ENCODE assay signal across 24 cellular contexts in genomic region chr15:42622328-42622925, GRCh38. TPM values are rescaled to one million over a fixed set of nuclear protein-coding genes. Genes with fewer than 3 reads are reported as not detected.
DNase-seq lines count a peak whose midpoint lies in the region; ATAC-seq, FAIRE-seq and TF ChIP-seq lines count a peak whose summit lies in the region.
"Had no signal": no experiment of that assay in that cellular context is flagged by ENCODE, and none has a peak within 500 bp of the region (broad histone marks: within the 10 kb centered on the region; RNA-seq: fewer than 3 reads in every experiment).

No MANE protein-coding gene starts in this region.

- no peak for ATAC-seq in CD4-positive, CD25-positive, alpha-beta regulatory T cell (ENCODE audit: low read depth in 2 of 2)
- ATAC-seq: A549, GM12878 had no signal

- no peak overlapping the region for H3K4me3 Mint-ChIP-seq in CD4-positive, CD25-positive, alpha-beta regulatory T cell
- H3K4me3 Mint-ChIP-seq in mesothelial cell of epicardium, result no peak overlapping the region
- H3K4me3 Mint-ChIP-seq: CD4-positive, alpha-beta T cell had no signal

- no peaks in the 10 kb centered on the region for H3K4me1 ChIP-seq in CD4-positive, CD25-positive, alpha-beta regulatory T cell (ENCODE audit: control insufficient read depth, insufficient read depth, low read length, poor library complexity, severe bottlenecking)
- H3K4me1 ChIP-seq: A549, Peyer's patch had no signal

- 79 to 91% methylated on average over 5 of the region's 5 CpGs for WGBS in lower leg skin, 2 donors

- peaks cover 0 to 3% (median under 1%) of the 10 kb centered on the region in 4 donors for H3K4me1 Mint-ChIP-seq in CD4-positive, CD25-positive, alpha-beta regulatory T cell
- peaks cover 7% of the 10 kb centered on the region for H3K4me1 Mint-ChIP-seq in mesothelial cell of epicardium

- no peak for TF ChIP-seq CTCF in bronchial epithelial cell (IDR thresholded peaks at IDR 0.05; ENCODE audit: insufficient read depth, low read length, severe bottlenecking)
- no peak for TF ChIP-seq CTCF in mesothelial cell of epicardium (IDR thresholded peaks at IDR 0.05; ENCODE audit: unreplicated experiment)
- TF ChIP-seq CTCF in lower leg skin (IDR thresholded peaks at IDR 0.05), result no peak

- intact Hi-C loops in lower leg skin (cut with DNase I; ENCODE audit: low total_unique reads), result no loop called here

- H3K36me3 Mint-ChIP-seq in CD4-positive, CD25-positive, alpha-beta regulatory T cell, result no peaks in the 10 kb centered on the region
- no peaks in the 10 kb centered on the region for H3K36me3 Mint-ChIP-seq in mesothelial cell of epicardium

- H3K27ac Mint-ChIP-seq in CD4-positive, CD25-positive, alpha-beta regulatory T cell, result peak overlapping the region in 2 of 3 donors; percentile 2 to 48
- H3K27ac Mint-ChIP-seq in mesothelial cell of epicardium, result peak overlapping the region; percentile 52
- H3K27ac Mint-ChIP-seq: CD4-positive, alpha-beta T cell had no signal

- no peak for DNase-seq in CD4-positive, CD25-positive, alpha-beta regulatory T cell
- DNase-seq in HT-29 (ENCODE audit: low spot score) (peak; percentile 67), bronchial epithelial cell (ENCODE audit: low read depth) (peak; percentile 13), mesothelial cell of epicardium (ENCODE audit: low spot score in 2 of 2, unreplicated experiment in 2 of 2) (no peak), lower leg skin (ENCODE audit: low spot score in 2 of 2) (no peak), NCI-H1436 treated with DMSO at 0.1 percent for 48 hours (lab: John Stamatoyannopoulos, UW) (no peak), AG20443 (ENCODE audit: low spot score) (no peak)
- no peak for DNase-seq in stimulated activated naive CD4-positive, alpha-beta T cell (lab: John Stamatoyannopoulos, UW)
- DNase-seq: CD4-positive, alpha-beta T cell; COR-L47; DMS 273 treated with DMSO at 0.1 percent for 48 hours; DMS79 treated with DMSO at 0.1 percent for 48 hours; MM.1S; NCI-H1092; NCI-H1436; NCI-H1930; NCI-H226; NCI-H524; NCI-H774; Peyer's patch; SJCRH30 had no signal

- H3K4me3 ChIP-seq in CD4-positive, CD25-positive, alpha-beta regulatory T cell (ENCODE audit: low read depth, low read length), result no peak overlapping the region
- H3K4me3 ChIP-seq in bronchial epithelial cell (ENCODE audit: low read depth, low read length) (no peak overlapping the region), lower leg skin (ENCODE audit: low read depth, poor library complexity, severe bottlenecking) (no peak overlapping the region)
- H3K4me3 ChIP-seq: A549, GM12878, HAP-1, Peyer's patch, SJCRH30 had no signal

- no peaks in the 10 kb centered on the region for H3K9me3 Mint-ChIP-seq in CD4-positive, CD25-positive, alpha-beta regulatory T cell
- peaks cover 2% of the 10 kb centered on the region for H3K9me3 Mint-ChIP-seq in mesothelial cell of epicardium
- H3K9me3 Mint-ChIP-seq: CD4-positive, alpha-beta T cell had no signal

- no peak overlapping the region for H3K27ac ChIP-seq in CD4-positive, CD25-positive, alpha-beta regulatory T cell (ENCODE audit: insufficient read depth, low read length, poor library complexity, severe bottlenecking)
- H3K27ac ChIP-seq: A549, Peyer's patch had no signal

- TF ChIP-seq POLR2A in lower leg skin (IDR thresholded peaks at IDR 0.05), result no peak

- no peaks in the 10 kb centered on the region for H3K27me3 Mint-ChIP-seq in CD4-positive, CD25-positive, alpha-beta regulatory T cell
- no peaks in the 10 kb centered on the region for H3K27me3 Mint-ChIP-seq in mesothelial cell of epicardium (ENCODE audit: low read depth)
- H3K27me3 Mint-ChIP-seq: CD4-positive, alpha-beta T cell had no signal

- H3K9me3 ChIP-seq in CD4-positive, CD25-positive, alpha-beta regulatory T cell (ENCODE audit: control insufficient read depth in 2 of 2, low read length in 2 of 2), result no peaks in the 10 kb centered on the region
- H3K9me3 ChIP-seq: A549, HAP-1, Peyer's patch, SJCRH30 had no signal

- FAIRE-seq in bronchial epithelial cell (lab: Jason Lieb, UNC), result no peak
- FAIRE-seq: A549, GM12878 had no signal

- H3K27me3 ChIP-seq in CD4-positive, CD25-positive, alpha-beta regulatory T cell (ENCODE audit: control insufficient read depth, insufficient read depth, low read length), result no peaks in the 10 kb centered on the region
- H3K27me3 ChIP-seq in bronchial epithelial cell (ENCODE audit: control insufficient read depth, insufficient read depth, low read length), result no peaks in the 10 kb centered on the region
- H3K27me3 ChIP-seq: Peyer's patch, SJCRH30 had no signal

- H3K36me3 ChIP-seq in CD4-positive, CD25-positive, alpha-beta regulatory T cell (ENCODE audit: control insufficient read depth, insufficient read depth, low read length), result no peaks in the 10 kb centered on the region
- no peaks in the 10 kb centered on the region for H3K36me3 ChIP-seq in bronchial epithelial cell (ENCODE audit: control insufficient read depth, insufficient read depth, low read length)
- H3K36me3 ChIP-seq: HAP-1, Peyer's patch had no signal

RNA-seq across cellular contexts. Expression of gene STARD9, which starts 47.0 kb away (rescaled TPM):
- 9.8 TPM for total RNA-seq in CD4-positive, CD25-positive, alpha-beta regulatory T cell
- polyA plus RNA-seq in CD4-positive, CD25-positive, alpha-beta regulatory T cell, result under 1 TPM; 0.07 to 0.24 (median 0.14) TPM
- 0.15 and 0.50 TPM in 2 replicates for total RNA-seq in HT-29 (2014; rRNA removed; shearing (Covaris generic))
- total RNA-seq in bronchial epithelial cell (0.64 and 1.6 TPM in 2 replicates), mesothelial cell of epicardium (7.3 to 10.0 TPM (median 8.0 TPM) in 3 replicates), lower leg skin (1 to 10 TPM; 3.0 to 7.6 (median 6.7) TPM)

Comparison
In these comparisons a context has a peak if more than half of its experiments do, and no peak if none do; other contexts are left out.
1. DNase-seq: peak in HT-29 (single experiment) and bronchial epithelial cell (single experiment); none in CD4-positive, CD25-positive, alpha-beta regulatory T cell (0 of 3), mesothelial cell of epicardium (0 of 2), lower leg skin (0 of 2), NCI-H1436 treated with DMSO at 0.1 percent for 48 hours (single experiment), stimulated activated naive CD4-positive, alpha-beta T cell (0 of 6) and AG20443 (single experiment).